ENCODE assay signal across 12 cellular contexts in the genomic region with DNA sequence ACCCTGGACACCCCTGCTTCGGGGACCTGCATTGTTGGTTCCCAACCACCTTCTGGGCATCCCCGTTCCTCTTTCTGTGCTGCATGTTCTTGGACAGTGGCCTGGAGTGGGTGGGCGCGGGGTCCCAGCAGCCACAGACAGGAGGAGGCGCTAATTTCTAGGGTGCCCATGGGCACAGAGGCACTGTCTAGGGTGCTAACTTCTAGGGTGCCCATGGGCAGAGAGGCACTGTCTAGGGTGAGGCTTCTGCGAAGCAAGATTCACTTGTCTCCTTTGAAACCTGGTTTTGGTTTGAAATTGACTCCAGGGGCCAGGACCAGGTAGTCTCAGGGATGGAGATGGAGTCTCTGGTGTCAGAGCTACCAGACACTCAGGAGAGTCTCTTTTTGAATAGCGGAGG. TPM values are rescaled to one million over a fixed set of nuclear protein-coding genes. Genes with fewer than 3 reads are reported as not detected.
DNase-seq lines count a peak whose midpoint lies in the region; ATAC-seq and TF ChIP-seq lines count a peak whose summit lies in the region.
"Had no signal": no experiment of that assay in that cellular context is flagged by ENCODE, and none has a peak within 500 bp of the region (broad histone marks: within the 10 kb centered on the region; RNA-seq: fewer than 3 reads in every experiment).

No MANE protein-coding gene starts in this region.

- intact Hi-C loops in CD4-positive, alpha-beta memory T cell (cut with micrococcal nuclease) = no loop called here
- intact Hi-C loops in colonic mucosa (cut with DNase I) = no loop called here

- H3K4me3 ChIP-seq in CD4-positive, alpha-beta memory T cell (ENCODE audit: low read length in 2 of 2) = no peak overlapping the region
- peak overlapping the region; percentile 46 for H3K4me3 ChIP-seq in HUES64 (ENCODE audit: low read length)
- H3K4me3 ChIP-seq in colonic mucosa = peak overlapping the region; percentile 44

- no peaks in the 10 kb centered on the region for H3K36me3 Mint-ChIP-seq in CD4-positive, alpha-beta memory T cell
- H3K36me3 Mint-ChIP-seq in neural crest cell (ENCODE audit: low read depth) = no peaks in the 10 kb centered on the region

- H3K27me3 ChIP-seq in CD4-positive, alpha-beta memory T cell (ENCODE audit: insufficient read depth, low read length) = peaks cover 5% of the 10 kb centered on the region
- H3K27me3 ChIP-seq in HUES64 (ENCODE audit: insufficient read depth, low read length) (peaks cover 22% of the 10 kb centered on the region), colonic mucosa (peaks cover 7% of the 10 kb centered on the region)

- H3K9me3 ChIP-seq in CD4-positive, alpha-beta memory T cell (ENCODE audit: control insufficient read depth in 1 of 2, low read length in 2 of 2) = no peaks in the 10 kb centered on the region
- no peaks in the 10 kb centered on the region for H3K9me3 ChIP-seq in HUES64 (ENCODE audit: insufficient read depth, low read depth, low read length)
- H3K9me3 ChIP-seq in colonic mucosa = no peaks in the 10 kb centered on the region

- POLR2A ChIA-PET in CD4-positive, alpha-beta memory T cell (lab: Charles Lee; ENCODE audit: partially characterized antibody) = interaction anchor here (2.2 kb wide), 1 partner anchor 12 kb away, joined by 7 read pairs; no protein-coding TSS in a partner anchor

- peak overlapping the region; percentile 39 to 87 (median 77) for H3K4me3 Mint-ChIP-seq in CD4-positive, alpha-beta memory T cell
- peak overlapping the region; percentile 78 for H3K4me3 Mint-ChIP-seq in neural crest cell

- H3K4me1 ChIP-seq in CD4-positive, alpha-beta memory T cell (ENCODE audit: insufficient read depth, low read length) = peaks cover 15% of the 10 kb centered on the region
- peaks cover 29% of the 10 kb centered on the region for H3K4me1 ChIP-seq in HUES64 (ENCODE audit: insufficient read depth, low read length)
- H3K4me1 ChIP-seq in colonic mucosa = peaks cover 8% of the 10 kb centered on the region

- DNase-seq in CD4-positive, alpha-beta memory T cell = no peak
- DNase-seq in colonic mucosa = no peak
- no peak for DNase-seq in neural crest cell (ENCODE audit: low read depth, low spot score)
- DNase-seq: hippocampal formation, SHP77 had no signal

- H3K36me3 ChIP-seq in CD4-positive, alpha-beta memory T cell (ENCODE audit: insufficient read depth, low read length) = no peaks in the 10 kb centered on the region
- H3K36me3 ChIP-seq in HUES64 (ENCODE audit: insufficient read depth, low read length) (no peaks in the 10 kb centered on the region), colonic mucosa (no peaks in the 10 kb centered on the region)

- CTCF ChIA-PET in CD4-positive, alpha-beta memory T cell (lab: Charles Lee; ENCODE audit: partially characterized antibody) = no interaction called here

- H3K27me3 Mint-ChIP-seq in CD4-positive, alpha-beta memory T cell = peaks cover 8 to 13% of the 10 kb centered on the region in 2 donors
- peaks cover 37% of the 10 kb centered on the region for H3K27me3 Mint-ChIP-seq in neural crest cell (ENCODE audit: low read depth)

- ATAC-seq in HG02884 (IDR thresholded peaks at IDR 0.05; ENCODE audit: unreplicated experiment) (no peak), HG02610 (IDR thresholded peaks at IDR 0.05; ENCODE audit: unreplicated experiment) (no peak), GM18858 (IDR thresholded peaks at IDR 0.05; ENCODE audit: unreplicated experiment) (no peak), GM21423 (IDR thresholded peaks at IDR 0.05; ENCODE audit: unreplicated experiment) (no peak)

- H3K27ac ChIP-seq in CD4-positive, alpha-beta memory T cell (ENCODE audit: low read depth, low read length) = no peak overlapping the region
- H3K27ac ChIP-seq in HUES64 (ENCODE audit: low read depth, low read length) (no peak overlapping the region), colonic mucosa (no peak overlapping the region)
- H3K27ac ChIP-seq: skin epidermis had no signal

- H3K9me3 Mint-ChIP-seq in CD4-positive, alpha-beta memory T cell = peaks cover 0 to 1% (median 0%) of the 10 kb centered on the region in 8 donors
- no peaks in the 10 kb centered on the region for H3K9me3 Mint-ChIP-seq in neural crest cell

- H3K27ac Mint-ChIP-seq in CD4-positive, alpha-beta memory T cell = no peak overlapping the region
- no peak overlapping the region for H3K27ac Mint-ChIP-seq in neural crest cell (ENCODE audit: unreplicated experiment)

- WGBS in HUES64 = 77% methylated on average over 7 of the region's 7 CpGs

- TF ChIP-seq CTCF in colonic mucosa (IDR thresholded peaks at IDR 0.05) = no peak
- no peak for TF ChIP-seq CTCF in neural crest cell (conservative IDR thresholded peaks at IDR 0.05)

- H3K9ac ChIP-seq in HUES64 (ENCODE audit: low read depth, low read length) = peak overlapping the region; percentile 14; the same call in 1 of the 2 replicates
- H3K9ac ChIP-seq in colonic mucosa (ENCODE audit: low read depth in 2 of 2, low read length in 2 of 2) = no peak overlapping the region

- peaks cover 2 to 18% (median 5%) of the 10 kb centered on the region in 4 donors for H3K4me1 Mint-ChIP-seq in CD4-positive, alpha-beta memory T cell
- H3K4me1 Mint-ChIP-seq in neural crest cell = peaks cover 36% of the 10 kb centered on the region

RNA-seq across cellular contexts. Expression of gene MEGF6, which starts 0.8 kb away (rescaled TPM):
- total RNA-seq in CD4-positive, alpha-beta memory T cell = 100 to 1,000 TPM; 167 to 168 TPM
- 1 to 10 TPM; 2.4 to 7.1 TPM for polyA plus RNA-seq in CD4-positive, alpha-beta memory T cell
- polyA plus RNA-seq in HUES64 (2013, experiment 1 of 2) = 5.6 TPM
- 7.3 TPM for polyA plus RNA-seq in HUES64 (2013, experiment 2 of 2)
- 1 to 10 TPM; 5.2 to 6.4 TPM for total RNA-seq in colonic mucosa
- total RNA-seq in neural crest cell = 36.7 and 38.8 TPM in 2 replicates

RNA-seq across cellular contexts. Expression of gene TPRG1L, which starts 12.7 kb away (rescaled TPM):
- 10 to 100 TPM; 57.9 to 59.5 TPM for total RNA-seq in CD4-positive, alpha-beta memory T cell
- 10 to 100 TPM; 41.4 to 46.4 TPM for polyA plus RNA-seq in CD4-positive, alpha-beta memory T cell
- polyA plus RNA-seq in HUES64 (2013, experiment 1 of 2) = 22.5 TPM
- polyA plus RNA-seq in HUES64 (2013, experiment 2 of 2) = 22.6 TPM
- total RNA-seq in colonic mucosa (10 to 100 TPM; 63.0 to 81.5 TPM), neural crest cell (14.5 and 14.9 TPM in 2 replicates)

RNA-seq across cellular contexts. Expression of gene WRAP73, which starts 37.8 kb away (rescaled TPM):
- total RNA-seq in CD4-positive, alpha-beta memory T cell = 10 to 100 TPM; 39.0 to 40.7 TPM
- 10 to 100 TPM; 24.4 to 30.1 TPM for polyA plus RNA-seq in CD4-positive, alpha-beta memory T cell
- polyA plus RNA-seq in HUES64 (2013, experiment 1 of 2) = 18.2 TPM
- polyA plus RNA-seq in HUES64 (2013, experiment 2 of 2) = 18.1 TPM
- 10 to 100 TPM; 19.9 to 24.2 TPM for total RNA-seq in colonic mucosa
- 26.0 and 28.9 TPM in 2 replicates for total RNA-seq in neural crest cell

RNA-seq across cellular contexts. Expression of gene TP73, which starts 40.2 kb away (rescaled TPM):
- total RNA-seq in CD4-positive, alpha-beta memory T cell = under 1 TPM in 1 of 2 experiments, not detected in 1; 0.17 TPM
- polyA plus RNA-seq in CD4-positive, alpha-beta memory T cell = under 1 TPM in 1 of 2 donors, not detected in 1; 0.15 TPM
- 0.65 TPM for polyA plus RNA-seq in HUES64 (2013, experiment 1 of 2)
- polyA plus RNA-seq in HUES64 (2013, experiment 2 of 2) = 0.76 TPM
- total RNA-seq in colonic mucosa = under 1 TPM; 0.29 to 0.42 TPM
- total RNA-seq in neural crest cell = 1.5 and 2.1 TPM in 2 replicates
- total RNA-seq: mononuclear cell had no signal

Comparison
In these comparisons a context has a peak if more than half of its experiments do, and no peak if none do; other contexts are left out.
1. H3K4me3 ChIP-seq: peak in HUES64 (single experiment) and colonic mucosa (single experiment); none in CD4-positive, alpha-beta memory T cell (0 of 2).